In the genomic region with DNA sequence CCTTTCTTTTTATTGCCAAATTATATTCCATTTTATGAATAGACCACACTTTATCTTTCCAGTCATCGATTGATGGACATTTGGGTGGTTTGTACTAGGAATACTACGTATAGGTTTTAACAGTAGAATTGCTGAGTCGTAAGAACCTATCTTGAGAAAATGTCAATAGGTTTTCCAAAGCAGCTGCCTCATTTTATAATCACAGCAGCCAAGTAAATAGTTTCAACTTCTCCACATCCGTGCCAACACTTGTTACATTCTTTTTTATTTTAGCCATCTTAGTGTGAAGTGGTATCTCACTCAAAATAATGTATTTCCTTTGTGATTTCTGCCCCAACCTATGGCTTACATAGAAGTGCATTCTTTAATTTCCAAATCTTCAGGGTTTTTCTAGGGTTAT, we compare ENCODE assay signal across 36 cellular contexts.
"Had no signal": no experiment of that assay in that cellular context is flagged by ENCODE, and none has a peak within 500 bp of the region (broad histone marks: within the 10 kb centered on the region; RNA-seq: fewer than 3 reads in every experiment).

No MANE protein-coding gene starts in this region.

- H3K4me3 Mint-ChIP-seq: activated B cell treated with CpG ODN at 0.5 μM for 24 hours; activated CD4-positive, alpha-beta memory T cell treated with anti-CD3 and anti-CD28 coated beads for 36 hours; activated CD4-positive, alpha-beta T cell treated with anti-CD3 and anti-CD28 coated beads, Interleukin-2, amount 10 ng/mL, durations not matched to agents 24 days and 14 days; activated CD8-positive, alpha-beta T cell treated with anti-CD3 and anti-CD28 coated beads for 36 hours; activated naive CD4-positive, alpha-beta T cell treated with anti-CD3 and anti-CD28 coated beads for 36 hours; activated naive CD8-positive, alpha-beta T cell treated with anti-CD3 and anti-CD28 coated beads for 36 hours; activated T-cell treated with anti-CD3 and anti-CD28 coated beads, Interleukin-2, amount 50 U/mL, for 4 hours; activated T-cell treated with anti-CD3 and anti-CD28 coated beads, Interleukin-2, amount 50 U/mL, for 72 hours; activated T-helper 1 cell treated with anti-CD3 and anti-CD28 coated beads, Interleukin-12 subunit alpha, Interleukin-12 subunit beta, Interleukin-2, Interleukin-4 antibody, amounts not matched to agents 30 ng/mL and 10 ng/mL and 1 ng/mL, durations not matched to agents 14 hours and 24 hours and 36 hours; activated T-helper 17 cell treated with anti-CD3 and anti-CD28 coated beads, Interleukin-2, amount 50 U/mL, for 72 hours; T-helper 1 cell treated with Interleukin-12 subunit alpha and Interleukin-12 subunit beta and Interleukin-4 antibody, amounts not matched to agents 30 μg/mL and 1 μg/mL, for 36 hours; T-helper 2 cell treated with Interferon-gamma antibody and Interleukin-4, amounts not matched to agents 5 μg/mL and 100 μg/mL, for 36 hours had no signal

- DNase-seq: activated B cell treated with CpG ODN at 0.5 μM for 24 hours; activated CD4-positive, alpha-beta memory T cell treated with anti-CD3 and anti-CD28 coated beads for 36 hours; activated CD4-positive, alpha-beta T cell treated with anti-CD3 and anti-CD28 coated beads for 4 hours; activated CD4-positive, alpha-beta T cell treated with anti-CD3 and anti-CD28 coated beads, Interleukin-2, amount 10 ng/mL, durations not matched to agents 24 days and 14 days; activated CD4-positive, alpha-beta T cell treated with anti-CD3 and anti-CD28 coated beads, Interleukin-2, amount 50 U/mL, for 1 hour; activated CD4-positive, alpha-beta T cell treated with anti-CD3 and anti-CD28 coated beads, Interleukin-2, amount 50 U/mL, for 4 hours; activated CD4-positive, CD25-positive, alpha-beta regulatory T cell treated with anti-CD3 and anti-CD28 coated beads, Interleukin-2, amount 50 U/mL, for 72 hours; activated CD8-positive, alpha-beta memory T cell treated with anti-CD3 and anti-CD28 coated beads, Interleukin-2, amount 50 U/mL, for 4 hours; activated CD8-positive, alpha-beta T cell treated with anti-CD3 and anti-CD28 coated beads for 36 hours; activated effector memory CD4-positive, alpha-beta T cell treated with anti-CD3 and anti-CD28 coated beads, Interleukin-2, amount 50 U/mL, for 16 hours; activated gamma-delta T cell treated with Interleukin-2 at 50 U/mL for 16 hours; activated naive CD4-positive, alpha-beta T cell; activated naive CD4-positive, alpha-beta T cell treated with anti-CD3 and anti-CD28 coated beads for 36 hours; activated naive CD4-positive, alpha-beta T cell treated with anti-CD3 and anti-CD28 coated beads, Interleukin-2, amount 50 U/mL, for 16 hours; activated naive CD8-positive, alpha-beta T cell treated with anti-CD3 and anti-CD28 coated beads for 36 hours; activated T-cell treated with anti-CD3 and anti-CD28 coated beads for 4 hours; activated T-cell treated with anti-CD3 and anti-CD28 coated beads, Interleukin-2, amount 50 U/mL, for 1 hour; activated T-cell treated with anti-CD3 and anti-CD28 coated beads, Interleukin-2, amount 50 U/mL, for 4 hours; activated T-cell treated with anti-CD3 and anti-CD28 coated beads, Interleukin-2, amount 50 U/mL, for 72 hours; adrenal gland; amniotic stem cell; aorta; body of pancreas; brain microvascular endothelial cell; central memory CD4-positive, alpha-beta T cell; T-helper 2 cell; T-helper 9 cell had no signal

- H3K27ac Mint-ChIP-seq: activated B cell treated with CpG ODN at 0.5 μM for 24 hours; activated CD4-positive, alpha-beta memory T cell treated with anti-CD3 and anti-CD28 coated beads for 36 hours; activated CD4-positive, alpha-beta T cell treated with anti-CD3 and anti-CD28 coated beads, Interleukin-2, amount 10 ng/mL, durations not matched to agents 24 days and 14 days; activated CD8-positive, alpha-beta T cell treated with anti-CD3 and anti-CD28 coated beads for 36 hours; activated naive CD4-positive, alpha-beta T cell treated with anti-CD3 and anti-CD28 coated beads for 36 hours; activated naive CD4-positive, alpha-beta T cell treated with anti-CD3 and anti-CD28 coated beads, Interleukin-2, amount 50 U/mL, for 72 hours; activated naive CD8-positive, alpha-beta T cell treated with anti-CD3 and anti-CD28 coated beads for 36 hours; activated T-cell treated with anti-CD3 and anti-CD28 coated beads, Interleukin-2, amount 50 U/mL, for 72 hours; activated T-helper 1 cell treated with anti-CD3 and anti-CD28 coated beads, Interleukin-12 subunit alpha, Interleukin-12 subunit beta, Interleukin-2, Interleukin-4 antibody, amounts not matched to agents 30 ng/mL and 10 ng/mL and 1 ng/mL, durations not matched to agents 14 hours and 24 hours and 36 hours; activated T-helper 17 cell treated with anti-CD3 and anti-CD28 coated beads, Interleukin-2, amount 50 U/mL, for 72 hours; T-helper 1 cell treated with Interleukin-12 subunit alpha and Interleukin-12 subunit beta and Interleukin-4 antibody, amounts not matched to agents 30 μg/mL and 1 μg/mL, for 36 hours; T-helper 2 cell treated with Interferon-gamma antibody and Interleukin-4, amounts not matched to agents 5 μg/mL and 100 μg/mL, for 36 hours had no signal

- H3K36me3 Mint-ChIP-seq: activated CD4-positive, alpha-beta memory T cell treated with anti-CD3 and anti-CD28 coated beads for 36 hours; activated naive CD4-positive, alpha-beta T cell treated with anti-CD3 and anti-CD28 coated beads, Interleukin-2, amount 50 U/mL, for 72 hours; activated naive CD8-positive, alpha-beta T cell treated with anti-CD3 and anti-CD28 coated beads for 36 hours had no signal

- H3K36me3 ChIP-seq: adrenal gland, brain microvascular endothelial cell, breast epithelium had no signal

- H3K27me3 ChIP-seq: adrenal gland, body of pancreas, brain microvascular endothelial cell, breast epithelium had no signal

- H3K4me3 ChIP-seq: adrenal gland, body of pancreas, breast epithelium had no signal

- H3K27me3 Mint-ChIP-seq: activated B cell treated with CpG ODN at 0.5 μM for 24 hours; activated CD4-positive, alpha-beta memory T cell treated with anti-CD3 and anti-CD28 coated beads for 36 hours; activated CD4-positive, alpha-beta T cell treated with anti-CD3 and anti-CD28 coated beads, Interleukin-2, amount 10 ng/mL, durations not matched to agents 24 days and 14 days; activated naive CD8-positive, alpha-beta T cell treated with anti-CD3 and anti-CD28 coated beads for 36 hours; activated T-helper 17 cell treated with anti-CD3 and anti-CD28 coated beads, Interleukin-2, amount 50 U/mL, for 72 hours had no signal

- H3K4me1 ChIP-seq: adrenal gland, body of pancreas, breast epithelium had no signal

- H3K27ac ChIP-seq: adrenal gland, body of pancreas, brain microvascular endothelial cell, breast epithelium, VCaP had no signal

- H3K9me3 Mint-ChIP-seq: activated CD4-positive, alpha-beta T cell treated with anti-CD3 and anti-CD28 coated beads, Interleukin-2, amount 10 ng/mL, durations not matched to agents 24 days and 14 days; activated naive CD4-positive, alpha-beta T cell treated with anti-CD3 and anti-CD28 coated beads, Interleukin-2, amount 50 U/mL, for 72 hours; activated T-cell treated with anti-CD3 and anti-CD28 coated beads, Interleukin-2, amount 50 U/mL, for 72 hours; activated T-helper 1 cell treated with anti-CD3 and anti-CD28 coated beads, Interleukin-12 subunit alpha, Interleukin-12 subunit beta, Interleukin-2, Interleukin-4 antibody, amounts not matched to agents 30 ng/mL and 10 ng/mL and 1 ng/mL, durations not matched to agents 14 hours and 24 hours and 36 hours; activated T-helper 17 cell treated with anti-CD3 and anti-CD28 coated beads, Interleukin-2, amount 50 U/mL, for 72 hours; T-helper 1 cell treated with Interleukin-12 subunit alpha and Interleukin-12 subunit beta and Interleukin-4 antibody, amounts not matched to agents 30 μg/mL and 1 μg/mL, for 36 hours; T-helper 2 cell treated with Interferon-gamma antibody and Interleukin-4, amounts not matched to agents 5 μg/mL and 100 μg/mL, for 36 hours had no signal

- FAIRE-seq: astrocyte, TTC549 had no signal

- H3K9me3 ChIP-seq: body of pancreas had no signal

- H3K4me1 Mint-ChIP-seq: activated B cell treated with CpG ODN at 0.5 μM for 24 hours; activated CD4-positive, alpha-beta T cell treated with anti-CD3 and anti-CD28 coated beads, Interleukin-2, amount 10 ng/mL, durations not matched to agents 24 days and 14 days; activated naive CD8-positive, alpha-beta T cell treated with anti-CD3 and anti-CD28 coated beads for 36 hours; activated T-helper 17 cell treated with anti-CD3 and anti-CD28 coated beads, Interleukin-2, amount 50 U/mL, for 72 hours had no signal

- ATAC-seq: activated CD8-positive, alpha-beta T cell treated with anti-CD3 and anti-CD28 coated beads for 36 hours; activated naive CD4-positive, alpha-beta T cell treated with anti-CD3 and anti-CD28 coated beads, Interleukin-2, amount 50 U/mL, for 72 hours; activated T-cell treated with anti-CD3 and anti-CD28 coated beads, Interleukin-2, amount 50 U/mL, for 4 hours; activated T-cell treated with anti-CD3 and anti-CD28 coated beads, Interleukin-2, amount 50 U/mL, for 72 hours; activated T-helper 17 cell treated with anti-CD3 and anti-CD28 coated beads, Interleukin-2, amount 50 U/mL, for 72 hours; body of pancreas had no signal
